ENCODE assay signal across 8 cellular contexts in the genomic region with DNA sequence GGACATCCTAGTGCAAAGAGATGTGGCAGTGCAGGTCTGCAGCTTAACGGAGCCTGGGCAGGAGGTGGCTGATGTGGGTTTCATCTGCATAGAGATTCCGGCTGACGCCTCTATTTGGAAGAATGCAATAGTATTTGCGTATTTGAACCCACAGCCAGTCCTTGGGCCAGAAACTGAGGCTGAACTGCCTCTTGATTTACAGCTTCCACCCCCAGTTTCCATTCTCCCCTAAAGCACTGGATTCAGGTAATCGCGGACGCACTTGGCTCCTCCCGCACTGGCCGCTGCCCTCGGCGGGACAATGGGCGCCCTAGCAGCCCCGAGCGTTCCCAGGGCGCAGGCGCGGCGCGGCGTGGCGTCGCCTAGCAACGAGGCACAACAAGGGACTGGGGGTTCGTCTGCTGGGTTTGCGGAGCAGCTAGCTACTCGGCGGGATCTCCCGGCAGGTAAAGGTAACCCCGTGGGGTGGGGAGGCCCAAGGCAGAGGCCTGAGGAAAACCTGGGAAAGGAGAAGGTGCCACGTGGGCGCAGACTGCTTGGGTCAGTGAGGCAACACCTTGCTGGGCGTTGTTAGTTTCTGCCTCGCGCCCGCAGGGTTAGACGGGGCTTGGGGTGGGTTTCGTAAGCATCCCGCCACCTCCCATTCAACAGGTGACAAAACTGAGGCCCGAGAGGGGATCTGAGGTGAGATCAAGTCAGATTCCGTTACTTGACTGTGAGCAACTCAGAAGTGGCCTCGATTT. TPM values are rescaled to one million over a fixed set of nuclear protein-coding genes. Genes with fewer than 3 reads are reported as not detected.
DNase-seq lines count a peak whose midpoint lies in the region; ATAC-seq and TF ChIP-seq lines count a peak whose summit lies in the region.

A gene with protein sequence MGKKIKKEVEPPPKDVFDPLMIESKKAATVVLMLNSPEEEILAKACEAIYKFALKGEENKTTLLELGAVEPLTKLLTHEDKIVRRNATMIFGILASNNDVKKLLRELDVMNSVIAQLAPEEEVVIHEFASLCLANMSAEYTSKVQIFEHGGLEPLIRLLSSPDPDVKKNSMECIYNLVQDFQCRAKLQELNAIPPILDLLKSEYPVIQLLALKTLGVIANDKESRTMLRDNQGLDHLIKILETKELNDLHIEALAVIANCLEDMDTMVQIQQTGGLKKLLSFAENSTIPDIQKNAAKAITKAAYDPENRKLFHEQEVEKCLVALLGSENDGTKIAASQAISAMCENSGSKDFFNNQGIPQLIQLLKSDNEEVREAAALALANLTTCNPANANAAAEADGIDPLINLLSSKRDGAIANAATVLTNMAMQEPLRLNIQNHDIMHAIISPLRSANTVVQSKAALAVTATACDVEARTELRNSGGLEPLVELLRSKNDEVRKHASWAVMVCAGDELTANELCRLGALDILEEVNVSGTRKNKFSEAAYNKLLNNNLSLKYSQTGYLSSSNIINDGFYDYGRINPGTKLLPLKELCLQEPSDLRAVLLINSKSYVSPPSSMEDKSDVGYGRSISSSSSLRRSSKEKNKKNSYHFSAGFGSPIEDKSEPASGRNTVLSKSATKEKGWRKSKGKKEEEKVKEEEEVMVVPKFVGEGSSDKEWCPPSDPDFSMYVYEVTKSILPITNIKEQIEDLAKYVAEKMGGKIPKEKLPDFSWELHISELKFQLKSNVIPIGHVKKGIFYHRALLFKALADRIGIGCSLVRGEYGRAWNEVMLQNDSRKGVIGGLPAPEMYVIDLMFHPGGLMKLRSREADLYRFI (plus strand): TSS at position 393 of the 743 bp plus-strand sequence. CDS start 3,944 bp downstream, outside the sequence.

- TF ChIP-seq CTCF in AG10803 (conservative IDR thresholded peaks at IDR 0.05; ENCODE audit: low read length) (no peak), chondrocyte (IDR thresholded peaks at IDR 0.05) (no peak)

- DNase-seq in AG10803 (ENCODE audit: low read depth) = peak; percentile 12
- DNase-seq in HT1080 (ENCODE audit: low read depth) = peak; percentile 12
- peak; percentile 6 for DNase-seq in activated CD4-positive, CD25-positive, alpha-beta regulatory T cell treated with anti-CD3 and anti-CD28 coated beads, Interleukin-2, amount 50 U/mL, for 16 hours (ENCODE audit: low read depth, low spot score)
- DNase-seq in chondrocyte (ENCODE audit: low spot score) = no peak
- peak; percentile 84 for DNase-seq in kidney tubule cell (ENCODE audit: low spot score)
- DNase-seq in stimulated activated CD4-positive, alpha-beta T cell treated with anti-CD3 and anti-CD28 coated beads, Interleukin-1b, Interleukin-23, amount 100 ng/mL, for 1 hour (ENCODE audit: low read depth in 2 of 2) = peak; percentile 11 to 31
- no peak for DNase-seq in NCI-H187 treated with DMSO at 0.1 percent for 48 hours (lab: John Stamatoyannopoulos, UW)

- H3K9me3 Mint-ChIP-seq in chondrocyte (ENCODE audit: low read depth) = peaks cover 3% of the 10 kb centered on the region

- peaks cover 8% of the 10 kb centered on the region for H3K4me1 Mint-ChIP-seq in chondrocyte (ENCODE audit: low read depth)

- H3K27ac Mint-ChIP-seq in chondrocyte (ENCODE audit: unreplicated experiment) = peak within 1 kb of the TSS; percentile 91

- peaks cover 2% of the 10 kb centered on the region for H3K36me3 Mint-ChIP-seq in chondrocyte (ENCODE audit: low read depth)

- ATAC-seq in GM19395 (IDR thresholded peaks at IDR 0.05; ENCODE audit: unreplicated experiment) = peak; percentile 83

- no peak within 1 kb of the TSS for H3K4me3 Mint-ChIP-seq in chondrocyte (ENCODE audit: unreplicated experiment)

- H3K4me3 ChIP-seq in AG10803 (ENCODE audit: low read length) = peak within 1 kb of the TSS; percentile 46

- no peaks in the 10 kb centered on the region for H3K27me3 Mint-ChIP-seq in chondrocyte (ENCODE audit: low read depth)

RNA-seq across cellular contexts. Expression of the gene that starts here (rescaled TPM):
- total RNA-seq in HT1080 (2014; rRNA removed; shearing (Covaris generic)) = not detected in 2 replicates
- polyA plus RNA-seq in HT1080 (2015; cell fraction: cytosol; rRNA removed) = not detected in 2 replicates
- 0.69 TPM in 1 of 2 replicates, not detected in the other for polyA plus RNA-seq in HT1080 (2015; cell fraction: nucleus; rRNA removed)
- total RNA-seq in chondrocyte = 0.27 to 0.28 TPM in 2 of 3 replicates, not detected in the other

Comparison
In these comparisons a context has a peak if more than half of its experiments do, and no peak if none do; other contexts are left out.
1. Peak in DNase-seq in HT1080; RNA of the gene not detected or under 1 TPM.
2. DNase-seq: peak in AG10803 (single experiment), activated CD4-positive, CD25-positive, alpha-beta regulatory T cell treated with anti-CD3 and anti-CD28 coated beads, Interleukin-2, amount 50 U/mL, for 16 hours (single experiment), kidney tubule cell (single experiment) and stimulated activated CD4-positive, alpha-beta T cell treated with anti-CD3 and anti-CD28 coated beads, Interleukin-1b, Interleukin-23, amount 100 ng/mL, for 1 hour (2 of 2); none in chondrocyte (single experiment) and NCI-H187 treated with DMSO at 0.1 percent for 48 hours (single experiment).